In the genomic region with DNA sequence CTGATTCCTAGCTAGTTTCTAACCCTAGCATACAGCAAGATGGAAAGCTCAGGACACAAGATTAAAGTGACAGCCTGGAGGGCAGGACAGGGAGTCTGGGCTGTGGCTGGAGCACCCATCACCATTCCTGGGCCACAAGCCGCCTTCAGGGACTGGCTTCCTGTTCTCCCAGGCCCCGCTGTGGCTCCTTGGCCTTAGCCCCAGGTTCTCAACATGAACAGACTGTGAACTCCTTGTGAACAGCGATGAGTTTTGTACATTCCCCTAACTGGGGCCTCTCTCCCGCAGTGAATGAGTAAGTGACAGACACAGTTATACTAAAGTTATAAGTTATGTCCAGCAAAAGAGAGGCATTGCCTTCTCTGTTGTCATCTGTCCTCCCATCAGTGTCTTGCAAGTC, we compare ENCODE assay signal across 13 cellular contexts. TPM values are rescaled to one million over a fixed set of nuclear protein-coding genes. Genes with fewer than 3 reads are reported as not detected.
DNase-seq lines count a peak whose midpoint lies in the region; ATAC-seq, FAIRE-seq and TF ChIP-seq lines count a peak whose summit lies in the region.
"Had no signal": no experiment of that assay in that cellular context is flagged by ENCODE, and none has a peak within 500 bp of the region (broad histone marks: within the 10 kb centered on the region; RNA-seq: fewer than 3 reads in every experiment).

No MANE protein-coding gene starts in this region.

- H3K27me3 Mint-ChIP-seq in activated CD4-positive, alpha-beta memory T cell treated with anti-CD3 and anti-CD28 coated beads, Interleukin-2, amount 10 ng/mL, durations not matched to agents 7 days and 5 days: peaks cover 40% of the 10 kb centered on the region

- FAIRE-seq in GM18507 (lab: Jason Lieb, UNC): peak; percentile 54
- FAIRE-seq: H1 had no signal

- DNase-seq in AG10803 (ENCODE audit: low read depth) (peak; percentile 20), GM18507 (ENCODE audit: extremely low spot score, insufficient read length, low read depth) (no peak), left kidney (ENCODE audit: low read depth, low spot score) (peak; percentile 21), NCI-H187 (lab: John Stamatoyannopoulos, UW) (no peak), NCI-H1930 (lab: John Stamatoyannopoulos, UW) (no peak), NCI-H1092 (lab: John Stamatoyannopoulos, UW) (no peak)
- DNase-seq in activated CD4-positive, alpha-beta memory T cell treated with anti-CD3 and anti-CD28 coated beads, Interleukin-2, amount 10 ng/mL, durations not matched to agents 7 days and 5 days: no peak
- DNase-seq: activated gamma-delta T cell had no signal

- H3K4me1 Mint-ChIP-seq in activated CD4-positive, alpha-beta memory T cell treated with anti-CD3 and anti-CD28 coated beads, Interleukin-2, amount 10 ng/mL, durations not matched to agents 7 days and 5 days: peaks cover 59% of the 10 kb centered on the region

- TF ChIP-seq CTCF in AG10803 (conservative IDR thresholded peaks at IDR 0.05; ENCODE audit: low read length): no peak

- CTCF ChIA-PET in activated CD4-positive, alpha-beta memory T cell treated with anti-CD3 and anti-CD28 coated beads, Interleukin-2, amount 10 ng/mL, durations not matched to agents 7 days and 5 days (lab: Charles Lee): interaction anchor here (0.8 to 7.1 kb wide), 11 partner anchors 19 to 386 kb away, joined by 3 to 108 read pairs (median 6); a partner anchor contains a TSS

- no peaks in the 10 kb centered on the region for H3K9me3 Mint-ChIP-seq in activated CD4-positive, alpha-beta memory T cell treated with anti-CD3 and anti-CD28 coated beads, Interleukin-2, amount 10 ng/mL, durations not matched to agents 7 days and 5 days

- H3K4me3 Mint-ChIP-seq in activated CD4-positive, alpha-beta memory T cell treated with anti-CD3 and anti-CD28 coated beads, Interleukin-2, amount 10 ng/mL, durations not matched to agents 7 days and 5 days: peak overlapping the region; percentile 75

- POLR2A ChIA-PET in activated CD4-positive, alpha-beta memory T cell treated with anti-CD3 and anti-CD28 coated beads, Interleukin-2, amount 10 ng/mL, durations not matched to agents 7 days and 5 days (lab: Charles Lee): interaction anchor here (1.2 to 4.4 kb wide), 7 partner anchors 9 to 385 kb away, joined by 3 to 67 read pairs (median 5); no protein-coding TSS in a partner anchor

- no peak overlapping the region for H3K4me3 ChIP-seq in AG10803 (ENCODE audit: low read length)
- H3K4me3 ChIP-seq: thoracic aorta had no signal

- peaks cover 3% of the 10 kb centered on the region for H3K36me3 Mint-ChIP-seq in activated CD4-positive, alpha-beta memory T cell treated with anti-CD3 and anti-CD28 coated beads, Interleukin-2, amount 10 ng/mL, durations not matched to agents 7 days and 5 days (ENCODE audit: low read depth)

- peak overlapping the region; percentile 97 for H3K27ac Mint-ChIP-seq in activated CD4-positive, alpha-beta memory T cell treated with anti-CD3 and anti-CD28 coated beads, Interleukin-2, amount 10 ng/mL, durations not matched to agents 7 days and 5 days

- ATAC-seq in HG03196 (IDR thresholded peaks at IDR 0.05; ENCODE audit: unreplicated experiment): no peak
- ATAC-seq: Panc1 had no signal

RNA-seq across cellular contexts. Expression of a gene that starts 35.9 kb away (rescaled TPM):
- 1 to 10 TPM; 1.5 to 2.7 TPM for total RNA-seq in activated CD4-positive, alpha-beta memory T cell treated with anti-CD3 and anti-CD28 coated beads, Interleukin-2, amount 10 ng/mL, durations not matched to agents 7 days and 5 days
- total RNA-seq: dermis microvascular lymphatic vessel endothelial cell, H1 had no signal

Comparison
In these comparisons a context has a peak if more than half of its experiments do, and no peak if none do; other contexts are left out.
1. DNase-seq: peak in AG10803 (single experiment) and left kidney (single experiment); none in GM18507 (single experiment), activated CD4-positive, alpha-beta memory T cell treated with anti-CD3 and anti-CD28 coated beads, Interleukin-2, amount 10 ng/mL, durations not matched to agents 7 days and 5 days (single experiment), NCI-H187 (0 of 2), NCI-H1930 (0 of 2) and NCI-H1092 (single experiment).